12 cellular contexts compared by ENCODE assay signal in genomic region chr11:86802146-86802545, GRCh38. TPM values are rescaled to one million over a fixed set of nuclear protein-coding genes. Genes with fewer than 3 reads are reported as not detected.
DNase-seq lines count a peak whose midpoint lies in the region; ATAC-seq, FAIRE-seq and TF ChIP-seq lines count a peak whose summit lies in the region.
"Had no signal": no experiment of that assay in that cellular context is flagged by ENCODE, and none has a peak within 500 bp of the region (broad histone marks: within the 10 kb centered on the region; RNA-seq: fewer than 3 reads in every experiment).

No MANE protein-coding gene starts in this region.

- CTCF ChIA-PET in A549 (lab: Yijun Ruan, JAX) = interaction anchor here (0.6 to 7.4 kb wide), 16 partner anchors 15 to 405 kb away, joined by 3 to 44 read pairs (median 4); partner anchors contain the start of gene ME3

- H3K4me2 ChIP-seq in A549 (peak overlapping the region; percentile 88), trophoblast cell (ENCODE audit: low read length) (peak overlapping the region; percentile 65)
- H3K4me2 ChIP-seq: BLaER1 treated with 17β-estradiol and CSF1 and Interleukin-3, amounts not matched to agents 10 nM and 100 nM had no signal

- H3K79me2 ChIP-seq in trophoblast cell (ENCODE audit: control insufficient read depth, insufficient read depth, low read length, poor library complexity) = peaks cover 9% of the 10 kb centered on the region

- H2BK5ac ChIP-seq in trophoblast cell (ENCODE audit: low read depth, low read length, poor library complexity) = no peak overlapping the region

- 10% methylated on average over 5 of the region's 5 CpGs for WGBS in A549 (ENCODE audit: missing lambda C conversion rate)
- no CpG with 5 or more reads among the region's 5 CpGs for WGBS in trophoblast cell (ENCODE audit: extremely low coverage, insufficient coverage, insufficient read length)
- WGBS in small intestine, 3 donors = 60 to 62% (median 60%) methylated on average over 5 of the region's 5 CpGs

- TF ChIP-seq CTCF in A549 (IDR thresholded peaks at IDR 0.05) (no peak), RWPE2 (IDR thresholded peaks at IDR 0.05; ENCODE audit: poor library complexity, severe bottlenecking) (no peak), fibroblast of pulmonary artery (IDR thresholded peaks at IDR 0.05; ENCODE audit: low read length, missing control alignments) (no peak)

- H3K79me1 ChIP-seq in trophoblast cell (ENCODE audit: low read length) = peaks cover 19% of the 10 kb centered on the region

- no peak overlapping the region for H3K14ac ChIP-seq in trophoblast cell (ENCODE audit: low read length)

- H3K4ac ChIP-seq in trophoblast cell (ENCODE audit: low read depth, low read length) = peak overlapping the region; percentile 37

- TF ChIP-seq EP300 in A549 (IDR thresholded peaks at IDR 0.05) = no peak

- no peak overlapping the region for H4K91ac ChIP-seq in trophoblast cell (ENCODE audit: low read depth, low read length)

- no peak overlapping the region for H2AK5ac ChIP-seq in trophoblast cell (ENCODE audit: low read length)

- TF ChIP-seq RAD21 in A549 (conservative IDR thresholded peaks at IDR 0.05 in 1 of 2, IDR thresholded peaks at IDR 0.05 in 1 of 2) = no peak

- H4K12ac ChIP-seq in trophoblast cell (ENCODE audit: low read depth, low read length) = no peak overlapping the region

- peak overlapping the region; percentile 24 for H3K9ac ChIP-seq in trophoblast cell (ENCODE audit: low read length)
- H3K9ac ChIP-seq: BLaER1 treated with 17β-estradiol and CSF1 and Interleukin-3, amounts not matched to agents 10 nM and 100 nM had no signal

- H3K36me3 ChIP-seq in RWPE2 (ENCODE audit: low read depth) (peaks cover 30% of the 10 kb centered on the region), trophoblast cell (ENCODE audit: control insufficient read depth in 1 of 2, insufficient read depth in 2 of 2, low read length in 2 of 2) (peaks cover 0 to 7% of the 10 kb centered on the region in 2 experiments), small intestine (ENCODE audit: control insufficient read depth in 2 of 2, insufficient read depth in 2 of 2, low read length in 2 of 2) (no peaks in the 10 kb centered on the region)
- H3K36me3 ChIP-seq: BLaER1 treated with 17β-estradiol and CSF1 and Interleukin-3, amounts not matched to agents 10 nM and 100 nM; MG63 had no signal

- no peak overlapping the region for H4K8ac ChIP-seq in trophoblast cell (ENCODE audit: low read depth, low read length)

- H2AFZ ChIP-seq in trophoblast cell (ENCODE audit: insufficient read depth, low read length, poor library complexity) = no peak overlapping the region

- FAIRE-seq in A549 (lab: Jason Lieb, UNC) = no peak
- no peak for FAIRE-seq in small intestine (lab: Jason Lieb, UNC)

- DNase-seq in A549 (ENCODE audit: low read depth in 1 of 2, low spot score in 1 of 2) = no peak
- no peak for DNase-seq in RWPE2 (ENCODE audit: low spot score)
- peak; percentile 13 for DNase-seq in fibroblast of pulmonary artery (ENCODE audit: low read depth)
- no peak for DNase-seq in trophoblast cell
- DNase-seq in left colon = no peak
- DNase-seq in NCI-H2107 treated with DMSO at 0.1 percent for 48 hours (lab: John Stamatoyannopoulos, UW; ENCODE audit: unreplicated experiment) = no peak
- no peak for DNase-seq in small intestine
- DNase-seq: MG63; NCI-H774; stimulated activated CD4-positive, alpha-beta T cell treated with anti-CD3 and anti-CD28 coated beads, Interleukin-2, amount 100 ng/mL, for 48 hours had no signal

- H2BK120ac ChIP-seq in trophoblast cell (ENCODE audit: insufficient read depth, low read length, poor library complexity) = no peak overlapping the region

- H3K18ac ChIP-seq in trophoblast cell (ENCODE audit: low read length) = no peak overlapping the region

- H3K9me3 ChIP-seq in A549 (no peaks in the 10 kb centered on the region), RWPE2 (ENCODE audit: severe bottlenecking) (no peaks in the 10 kb centered on the region), trophoblast cell (ENCODE audit: insufficient read depth, low read depth, low read length) (no peaks in the 10 kb centered on the region), small intestine (ENCODE audit: control insufficient read depth, low read depth) (no peaks in the 10 kb centered on the region)
- H3K9me3 ChIP-seq: BLaER1 treated with 17β-estradiol and CSF1 and Interleukin-3, amounts not matched to agents 10 nM and 100 nM; MG63 had no signal

- H3K23ac ChIP-seq in trophoblast cell (ENCODE audit: low read length) = no peak overlapping the region

- H3K27ac ChIP-seq in A549 (peak overlapping the region; percentile 93 to 96), RWPE2 (ENCODE audit: poor library complexity, severe bottlenecking) (peak overlapping the region; percentile 93), trophoblast cell (ENCODE audit: low read depth, low read length) (peak overlapping the region; percentile 67), small intestine (ENCODE audit: low read depth in 1 of 2, low read length in 1 of 2) (no peak overlapping the region)
- H3K27ac ChIP-seq: BLaER1 treated with 17β-estradiol and CSF1 and Interleukin-3, amounts not matched to agents 10 nM and 100 nM had no signal

- intact Hi-C loops in left colon (cut with DNase I, micrococcal nuclease) = no loop called here

- H2BK12ac ChIP-seq in trophoblast cell (ENCODE audit: low read length) = no peak overlapping the region

- ATAC-seq in A549 (peak in 1 of 2 experiments; percentile 2; a peak in 3 of 6 replicates), RWPE2 (ENCODE audit: low read depth) (no peak), GM18505 (IDR thresholded peaks at IDR 0.05; ENCODE audit: unreplicated experiment) (no peak), left colon (no peak)

- TF ChIP-seq POLR2A in A549 (IDR thresholded peaks at IDR 0.05; ENCODE audit: low read length) (no peak), GM18505 (IDR thresholded peaks at IDR 0.05; ENCODE audit: borderline replicate concordance, extremely low read depth, insufficient read depth, insufficient read length) (no peak)

- H3K4me1 ChIP-seq in A549 (peaks cover 66% of the 10 kb centered on the region), RWPE2 (ENCODE audit: insufficient read depth, poor library complexity, severe bottlenecking) (peaks cover 45% of the 10 kb centered on the region), trophoblast cell (ENCODE audit: control insufficient read depth in 1 of 2, insufficient read depth in 2 of 2, low read length in 2 of 2) (peaks cover 10 to 19% of the 10 kb centered on the region in 2 experiments), small intestine (ENCODE audit: control insufficient read depth in 2 of 2, insufficient read depth in 1 of 2, low read depth in 1 of 2, low read length in 1 of 2) (peaks cover 0 to 4% of the 10 kb centered on the region in 2 donors)

- POLR2A ChIA-PET in A549 (lab: Yijun Ruan, JAX) = interaction anchor here (1.4 to 5.4 kb wide), 5 partner anchors 10 to 208 kb away, joined by 3 to 32 read pairs (median 17); partner anchors contain the start of gene ME3

- H3K27me3 ChIP-seq in RWPE2 (ENCODE audit: insufficient read depth, poor library complexity, severe bottlenecking) (no peaks in the 10 kb centered on the region), trophoblast cell (ENCODE audit: insufficient read depth, low read length) (no peaks in the 10 kb centered on the region), small intestine (ENCODE audit: control insufficient read depth in 2 of 2, insufficient read depth in 2 of 2, low read length in 2 of 2) (no peaks in the 10 kb centered on the region)
- H3K27me3 ChIP-seq: MG63 had no signal

- H3K4me3 ChIP-seq in A549 = peak overlapping the region; percentile 85
- H3K4me3 ChIP-seq in RWPE2 (ENCODE audit: severe bottlenecking) = peak overlapping the region; percentile 75
- peak overlapping the region; percentile 77 for H3K4me3 ChIP-seq in fibroblast of pulmonary artery (replicated peaks; ENCODE audit: low read depth, low read length)
- peak overlapping the region; percentile 29 for H3K4me3 ChIP-seq in trophoblast cell (ENCODE audit: low read depth, low read length)
- no peak overlapping the region for H3K4me3 ChIP-seq in small intestine (ENCODE audit: low read depth in 1 of 2, low read length in 2 of 2)
- H3K4me3 ChIP-seq: BLaER1 treated with 17β-estradiol and CSF1 and Interleukin-3, amounts not matched to agents 10 nM and 100 nM; MG63 had no signal

TF ChIP-seq in A549, 52 proteins besides CTCF, POLR2A, EP300 and RAD21 (continues in another document):
- TF ChIP-seq HDAC2 (IDR thresholded peaks at IDR 0.05) (no peak), NFE2L2 (conservative IDR thresholded peaks at IDR 0.05; ENCODE audit: low read length) (no peak), HOXA7 (CRISPR knock-in tag; IDR thresholded peaks at IDR 0.05) (no peak), EHMT2 (IDR thresholded peaks at IDR 0.05; ENCODE audit: low read depth) (no peak), FOSB (CRISPR knock-in tag; IDR thresholded peaks at IDR 0.05) (no peak), KDM5A (IDR thresholded peaks at IDR 0.05) (no peak), MYC (IDR thresholded peaks at IDR 0.05; ENCODE audit: borderline replicate concordance, low read length) (no peak), TP53 (CRISPR knock-in tag; IDR thresholded peaks at IDR 0.05) (no peak), CHD2 (IDR thresholded peaks at IDR 0.05; ENCODE audit: low read length, partially characterized antibody) (no peak), KDM1A (IDR thresholded peaks at IDR 0.05; ENCODE audit: low read depth) (no peak), E2F6 (IDR thresholded peaks at IDR 0.05; ENCODE audit: borderline replicate concordance, low read depth) (no peak), PHF8 (IDR thresholded peaks at IDR 0.05; ENCODE audit: borderline replicate concordance, low read depth) (no peak), NPAS2 (CRISPR knock-in tag; IDR thresholded peaks at IDR 0.05; ENCODE audit: borderline replicate concordance) (no peak), SREBF2 (IDR thresholded peaks at IDR 0.05) (no peak), FOXS1 (CRISPR knock-in tag; IDR thresholded peaks at IDR 0.05) (no peak), POLR2AphosphoS2 (conservative IDR thresholded peaks at IDR 0.05; ENCODE audit: low read length) (no peak)

RNA-seq across cellular contexts. Expression of gene PRSS23, which starts 1.8 kb away (rescaled TPM):
- polyA plus RNA-seq in A549 (2011; rRNA removed) = 240 and 282 TPM in 2 replicates
- 114 and 212 TPM in 2 replicates for polyA plus RNA-seq in A549 (2012; cell fraction: cytosol; rRNA removed)
- 111 and 129 TPM in 2 replicates for polyA plus RNA-seq in A549 (2012; cell fraction: nucleus; rRNA removed)
- polyA plus RNA-seq in A549 (2017; fragmentation: RNase III; extraction: RNeasy Plus Mini Kit Qiagen cat#74134 plus additional on column Dnase treatment) = 199 to 247 TPM (median 217 TPM) in 3 replicates
- 340 and 362 TPM in 2 replicates for polyA minus RNA-seq in A549 (2011; rRNA and poly(A)+ RNA removed)
- polyA plus RNA-seq in trophoblast cell (2013) = 180 and 185 TPM in 2 replicates
- total RNA-seq in left colon = 100 to 1,000 TPM in 1 of 2 donors, 10 to 100 TPM in 1; 54.3 to 124 TPM
- 10 to 100 TPM in 1 of 3 donors, 1 to 10 TPM in 1, under 1 TPM in 1; 0.89 to 25.6 (median 1.4) TPM for polyA plus RNA-seq in small intestine

Comparison
In these comparisons a context has a peak if more than half of its experiments do, and no peak if none do; other contexts are left out.
1. H3K27ac ChIP-seq: peak in A549 (2 of 2), RWPE2 (single experiment) and trophoblast cell (single experiment); none in small intestine (0 of 2).
2. H3K4me3 ChIP-seq: peak in A549 (single experiment), RWPE2 (single experiment), fibroblast of pulmonary artery (single experiment) and trophoblast cell (single experiment); none in small intestine (0 of 2).
3. RNA of gene PRSS23, which starts 1.8 kb away (polyA plus RNA-seq): 111 to 282 TPM in A549; 0.89 to 25.6 TPM in small intestine; every median in the first group is over 4 times any median in the second.